In the genomic region with DNA sequence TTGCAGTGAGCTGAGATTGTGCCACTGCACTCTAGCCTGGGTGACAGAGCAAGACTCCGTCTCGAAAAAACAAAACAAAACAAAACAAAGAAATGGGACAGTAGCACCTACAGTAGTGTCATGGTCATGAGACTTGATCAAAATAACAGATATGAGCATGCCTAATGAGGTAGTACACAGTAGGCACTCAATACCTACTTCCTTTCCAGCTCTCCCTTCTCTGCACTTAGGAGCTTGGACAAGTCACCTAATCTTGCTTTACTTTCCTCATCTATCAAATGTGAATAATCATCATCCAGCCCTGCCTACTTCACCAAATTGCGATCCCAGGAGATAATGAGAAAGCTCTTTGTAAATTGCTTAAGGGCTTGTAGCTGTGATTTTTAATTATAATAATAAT, we compare ENCODE assay signal across 15 cellular contexts.
"Had no signal": no experiment of that assay in that cellular context is flagged by ENCODE, and none has a peak within 500 bp of the region (broad histone marks: within the 10 kb centered on the region; RNA-seq: fewer than 3 reads in every experiment).

No MANE protein-coding gene starts in this region.

- H3K9me3 ChIP-seq: neutrophil, ovary, psoas muscle, right atrium auricular region, suprapubic skin, tibial nerve had no signal

- H3K27ac ChIP-seq: foreskin keratinocyte, neutrophil, ovary, psoas muscle, right atrium auricular region had no signal

- H3K36me3 ChIP-seq: neutrophil, ovary, right atrium auricular region, suprapubic skin, tibial nerve had no signal

- H3K4me3 ChIP-seq: ovary, psoas muscle, right atrium auricular region, suprapubic skin, tibial nerve had no signal

- H3K27me3 ChIP-seq: ovary, right atrium auricular region, suprapubic skin, tibial nerve had no signal

- H3K4me1 ChIP-seq: foreskin keratinocyte, psoas muscle had no signal

- ATAC-seq: activated T-cell treated with anti-CD3 and anti-CD28 coated beads, Interleukin-2, amount 50 U/mL, for 72 hours; foreskin keratinocyte; left colon had no signal

- DNase-seq: activated CD4-positive, alpha-beta memory T cell treated with anti-CD3 and anti-CD28 coated beads, Interleukin-2, amount 10 ng/mL, durations not matched to agents 7 days and 5 days; activated CD4-positive, alpha-beta T cell treated with anti-CD3 and anti-CD28 coated beads, Interleukin-2, amount 10 ng/mL, durations not matched to agents 24 days and 14 days; activated effector memory CD4-positive, alpha-beta T cell treated with Interleukin-2 at 50 U/mL for 16 hours; activated naive CD4-positive, alpha-beta T cell treated with anti-CD3 and anti-CD28 coated beads, Interleukin-2, amount 10 ng/mL, durations not matched to agents 7 days and 5 days; activated T-cell treated with anti-CD3 and anti-CD28 coated beads, Interleukin-2, amount 50 U/mL, for 72 hours; effector memory CD4-positive, alpha-beta T cell; left colon; ovary; psoas muscle; stimulated activated CD4-positive, alpha-beta T cell treated with anti-CD3 and anti-CD28 coated beads, Interleukin-4, amount 100 ng/mL, for 24 hours had no signal
